Comparison of ENCODE assay signal across 1 cellular context in the genomic region with DNA sequence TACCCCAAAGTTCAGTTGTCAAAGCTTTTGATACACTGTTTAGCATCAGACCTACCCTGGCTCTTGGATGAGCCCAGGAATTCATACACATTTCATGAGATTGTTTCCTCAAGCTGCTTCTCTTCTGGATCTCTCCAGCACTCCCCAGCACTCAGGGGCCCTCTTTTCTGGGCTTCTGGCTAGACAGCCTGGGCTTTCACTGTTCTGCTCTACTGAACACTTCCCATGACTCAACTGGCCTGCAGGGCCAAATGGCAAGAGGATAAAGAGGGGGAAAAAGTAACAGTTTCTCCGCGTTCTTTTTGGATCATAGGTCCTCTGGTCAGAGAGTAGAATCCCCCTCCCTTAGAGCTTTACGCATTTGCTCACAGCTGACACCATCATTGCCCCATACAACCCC.
TF ChIP-seq lines count a peak whose summit lies in the region.

No MANE protein-coding gene starts in this region.

TF ChIP-seq in H1, 55 proteins besides CTCF, POLR2A, EP300 and RAD21:
- TF ChIP-seq TCF12 (IDR thresholded peaks at IDR 0.05; ENCODE audit: low read depth, low read length), result no peak
- no peak for TF ChIP-seq POLR2AphosphoS5 (IDR thresholded peaks at IDR 0.05; ENCODE audit: low read depth, low read length)
